In the genomic region with DNA sequence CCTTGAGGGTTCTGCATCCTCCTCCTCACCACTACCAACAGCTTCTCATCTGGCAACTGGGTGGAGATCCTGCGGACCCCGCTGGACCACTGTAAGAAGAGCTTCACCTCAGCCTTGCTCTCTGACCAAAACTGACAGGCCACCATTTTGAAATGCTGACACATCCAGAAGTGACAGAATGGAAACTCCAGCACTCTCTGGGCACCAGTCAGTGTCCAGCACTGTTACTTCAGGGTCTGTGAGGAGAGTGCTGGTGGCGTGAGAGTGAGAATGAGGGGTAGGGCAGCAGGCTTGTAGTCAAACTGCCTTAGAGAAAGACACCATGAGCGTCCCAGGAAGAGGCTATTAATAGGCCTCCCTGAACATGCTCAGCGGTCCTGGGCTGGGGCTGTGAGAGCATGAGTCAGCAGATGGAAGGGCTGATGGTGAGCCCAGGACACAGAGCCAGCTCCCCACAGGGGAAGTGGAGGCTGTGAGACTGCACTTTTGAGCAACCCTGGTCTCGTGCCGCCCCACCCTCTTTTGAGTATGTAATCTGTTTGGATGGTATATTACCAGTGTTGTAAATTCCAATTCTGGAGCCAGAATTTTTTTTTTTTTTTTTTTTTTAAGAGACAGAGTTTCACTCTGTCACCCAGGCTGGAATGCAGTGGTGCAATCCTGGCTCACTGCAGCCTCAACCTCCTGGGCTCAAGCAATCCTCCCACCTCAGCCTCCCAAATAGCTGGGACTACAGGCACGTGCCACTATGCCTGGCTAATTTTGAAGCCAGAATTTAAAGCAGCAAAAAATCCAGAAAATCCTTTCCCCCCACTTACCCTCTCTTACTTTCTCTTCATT, we compare ENCODE assay signal across 8 cellular contexts. TPM values are rescaled to one million over a fixed set of nuclear protein-coding genes. Genes with fewer than 3 reads are reported as not detected.
DNase-seq lines count a peak whose midpoint lies in the region; FAIRE-seq and TF ChIP-seq lines count a peak whose summit lies in the region.

No MANE protein-coding gene starts in this region.

- H3K27ac ChIP-seq in thyroid gland: peak overlapping the region in 1 of 3 donors; percentile 52

- H3K36me3 ChIP-seq in thyroid gland: no peaks in the 10 kb centered on the region

- in situ Hi-C loops in ACHN (cut with HindIII; ENCODE audit: low pct_ligation_motif_present, low pct_unique_long_range_greater_than_20kb, low sequenced_read_pairs): no loop called here

- intact Hi-C loops in thyroid gland (cut with DNase I): no loop called here

- no peak for FAIRE-seq in HTR-8/SVneo (lab: Jason Lieb, UNC)

- no peak overlapping the region for H3K4me3 ChIP-seq in thyroid gland (replicated peaks in 1 of 3)

- no peaks in the 10 kb centered on the region for H3K27me3 ChIP-seq in thyroid gland

- WGBS in thyroid gland, 2 donors: 78 to 85% methylated on average over 8 of the region's 8 CpGs

- peak; percentile 68 for DNase-seq in ACHN
- peak; percentile 59 for DNase-seq in HTR-8/SVneo (ENCODE audit: insufficient read length, low spot score)
- DNase-seq in astrocyte of the hippocampus (ENCODE audit: low read depth, low spot score): peak; percentile 79
- DNase-seq in kidney glomerular epithelial cell (lab: John Stamatoyannopoulos, UW): peak; percentile 32
- DNase-seq in thyroid gland: peak; percentile 56
- no peak for DNase-seq in D341Med (ENCODE audit: low spot score)
- DNase-seq in NCI-H82 (lab: John Stamatoyannopoulos, UW): no peak
- no peak for DNase-seq in NCI-H1417 (lab: John Stamatoyannopoulos, UW)

- no peak for TF ChIP-seq POLR2A in thyroid gland (IDR thresholded peaks at IDR 0.05)

- H3K9me3 ChIP-seq in thyroid gland: no peaks in the 10 kb centered on the region

- H3K4me1 ChIP-seq in thyroid gland: peaks cover 13 to 18% of the 10 kb centered on the region in 2 donors

- TF ChIP-seq CTCF in thyroid gland (IDR thresholded peaks at IDR 0.05): no peak

RNA-seq across cellular contexts. Expression of a gene that starts 34.4 kb away (rescaled TPM):
- total RNA-seq in thyroid gland: 10 to 100 TPM; 22.7 to 36.0 (median 32.4) TPM

Comparison
In these comparisons a context has a peak if more than half of its experiments do, and no peak if none do; other contexts are left out.
1. DNase-seq: peak in ACHN (single experiment), HTR-8/SVneo (single experiment), astrocyte of the hippocampus (single experiment), kidney glomerular epithelial cell (single experiment) and thyroid gland (2 of 2); none in D341Med (single experiment), NCI-H82 (single experiment) and NCI-H1417 (0 of 3).